18 cellular contexts compared by ENCODE assay signal in the genomic region with DNA sequence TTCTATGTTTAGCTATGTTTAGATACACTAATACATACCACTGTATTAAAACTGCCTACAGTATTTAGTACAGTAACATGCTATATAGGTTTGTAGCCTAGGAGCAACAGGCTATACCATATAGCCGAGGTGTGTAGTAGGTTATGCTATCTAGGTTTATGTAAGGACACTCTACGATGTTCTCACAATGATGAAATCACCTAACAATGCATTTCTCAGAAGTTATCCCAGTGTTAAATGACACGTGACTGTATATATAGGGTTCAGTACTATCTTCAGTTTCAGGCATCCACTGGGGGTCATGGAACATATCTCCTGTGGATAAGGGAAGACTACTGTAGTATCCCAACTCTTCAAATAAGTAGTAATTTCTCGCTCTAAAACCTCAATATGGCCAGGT.
A peak's percentile ranks its signal among the peaks of the same experiment; 100 is the strongest.
DNase-seq lines count a peak whose midpoint lies in the region; ATAC-seq, FAIRE-seq and TF ChIP-seq lines count a peak whose summit lies in the region.
"Had no signal": no experiment of that assay in that cellular context is flagged by ENCODE, and none has a peak within 500 bp of the region (broad histone marks: within the 10 kb centered on the region; RNA-seq: fewer than 3 reads in every experiment).

No MANE protein-coding gene starts in this region.

- no peak for ATAC-seq in A549
- ATAC-seq in GM21619 (IDR thresholded peaks at IDR 0.05; ENCODE audit: unreplicated experiment): no peak
- ATAC-seq in HG02852 (IDR thresholded peaks at IDR 0.05; ENCODE audit: unreplicated experiment): no peak

- 86% methylated on average over 4 of the region's 4 CpGs for WGBS in A549 (ENCODE audit: missing lambda C conversion rate)

- TF ChIP-seq POLR2A in A549 (IDR thresholded peaks at IDR 0.05; ENCODE audit: low read length): no peak

- H3K27me3 ChIP-seq in bronchial epithelial cell (ENCODE audit: control insufficient read depth, insufficient read depth, low read length) (no peaks in the 10 kb centered on the region), SJCRH30 (no peaks in the 10 kb centered on the region)

- POLR2A ChIA-PET in A549 (lab: Yijun Ruan, JAX): no interaction called here

- no peak for TF ChIP-seq CTCF in A549 (IDR thresholded peaks at IDR 0.05)
- no peak for TF ChIP-seq CTCF in bronchial epithelial cell (IDR thresholded peaks at IDR 0.05; ENCODE audit: insufficient read depth, low read length, severe bottlenecking)

- CTCF ChIA-PET in A549 (lab: Yijun Ruan, JAX): no interaction called here

- no peak for TF ChIP-seq RAD21 in A549 (conservative IDR thresholded peaks at IDR 0.05 in 1 of 2, IDR thresholded peaks at IDR 0.05 in 1 of 2)

- TF ChIP-seq EP300 in A549 (IDR thresholded peaks at IDR 0.05): no peak

- H3K4me1 ChIP-seq in A549: peaks cover 42% of the 10 kb centered on the region
- H3K4me1 ChIP-seq in SJCRH30: peaks cover 14% of the 10 kb centered on the region

- DNase-seq in A549 (ENCODE audit: low read depth in 1 of 2, low spot score in 1 of 2): no peak
- no peak for DNase-seq in HTR-8/SVneo (ENCODE audit: insufficient read length, low spot score)
- DNase-seq in bronchial epithelial cell (ENCODE audit: low read depth): peak; percentile 22
- peak; percentile 9 for DNase-seq in kidney tubule cell (ENCODE audit: low spot score)
- DNase-seq in SJCRH30: no peak
- DNase-seq in ACHN: no peak
- DNase-seq: 8988T; Caco-2; CD4-positive, alpha-beta T cell; NCI-H1092 treated with DMSO at 0.1 percent for 48 hours; NCI-H2081; NCI-H446 treated with DMSO at 0.1 percent for 48 hours; NK-92 treated with Interleukin-12 subunit alpha and Interleukin-12 subunit beta, amount 100 ng/mL, for 24 hours; SHP77 treated with DMSO at 0.1 percent for 48 hours had no signal

- FAIRE-seq in A549 (lab: Jason Lieb, UNC) (peak; percentile 32), HTR-8/SVneo (lab: Jason Lieb, UNC) (peak; percentile 31), bronchial epithelial cell (lab: Jason Lieb, UNC) (no peak)
- FAIRE-seq: GM19239, H1 had no signal

- H3K27ac ChIP-seq in A549: peak overlapping the region; percentile 77 to 80
- no peak overlapping the region for H3K27ac ChIP-seq in SJCRH30

- no peaks in the 10 kb centered on the region for H3K9me3 ChIP-seq in A549
- H3K9me3 ChIP-seq in SJCRH30 (replicated peaks): no peaks in the 10 kb centered on the region
- H3K9me3 ChIP-seq: Caco-2 had no signal

- H3K4me2 ChIP-seq in A549: peak overlapping the region; percentile 97

- no peak overlapping the region for H3K4me3 ChIP-seq in A549
- H3K4me3 ChIP-seq in bronchial epithelial cell (ENCODE audit: low read depth, low read length): no peak overlapping the region
- no peak overlapping the region for H3K4me3 ChIP-seq in SJCRH30

- H3K36me3 ChIP-seq in bronchial epithelial cell (ENCODE audit: control insufficient read depth, insufficient read depth, low read length) (no peaks in the 10 kb centered on the region), SJCRH30 (no peaks in the 10 kb centered on the region; the same call in none of the 2 replicates)

- in situ Hi-C loops in ACHN (cut with HindIII; ENCODE audit: low pct_ligation_motif_present, low pct_unique_long_range_greater_than_20kb, low sequenced_read_pairs): no loop called here

TF ChIP-seq in A549, 52 proteins besides CTCF, POLR2A, EP300 and RAD21:
- TF ChIP-seq, protein P1, sequence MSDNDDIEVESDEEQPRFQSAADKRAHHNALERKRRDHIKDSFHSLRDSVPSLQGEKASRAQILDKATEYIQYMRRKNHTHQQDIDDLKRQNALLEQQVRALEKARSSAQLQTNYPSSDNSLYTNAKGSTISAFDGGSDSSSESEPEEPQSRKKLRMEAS (IDR thresholded peaks at IDR 0.05): no peak
- TF ChIP-seq ZSCAN20 (CRISPR knock-in tag; IDR thresholded peaks at IDR 0.05): no peak
- TF ChIP-seq, protein P2, sequence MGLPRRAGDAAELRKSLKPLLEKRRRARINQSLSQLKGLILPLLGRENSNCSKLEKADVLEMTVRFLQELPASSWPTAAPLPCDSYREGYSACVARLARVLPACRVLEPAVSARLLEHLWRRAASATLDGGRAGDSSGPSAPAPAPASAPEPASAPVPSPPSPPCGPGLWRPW (IDR thresholded peaks at IDR 0.05): no peak
- TF ChIP-seq RFX5 (IDR thresholded peaks at IDR 0.05): no peak

Comparison
In these comparisons a context has a peak if more than half of its experiments do, and no peak if none do; other contexts are left out.
1. DNase-seq: peak in bronchial epithelial cell (single experiment) and kidney tubule cell (single experiment); none in A549 (0 of 2), HTR-8/SVneo (single experiment), SJCRH30 (0 of 2) and ACHN (single experiment).